In genomic region chr3:42755681-42756578, GRCh38 we compare ENCODE assay signal across 8 cellular contexts. TPM values are rescaled to one million over a fixed set of nuclear protein-coding genes. Genes with fewer than 3 reads are reported as not detected.
DNase-seq lines count a peak whose midpoint lies in the region; ATAC-seq and TF ChIP-seq lines count a peak whose summit lies in the region.

No MANE protein-coding gene starts in this region.

- H3K27ac ChIP-seq in cardiac muscle cell, result no peak overlapping the region

- intact Hi-C loops in cardiac septum (cut with DNase I), result loop anchor here (10.0 kb wide), 1 partner anchor 501 kb away; no protein-coding TSS in a partner anchor
- intact Hi-C loops in sciatic nerve (cut with DNase I), result no loop called here

- H3K36me3 ChIP-seq in cardiac muscle cell, result no peaks in the 10 kb centered on the region

- no peaks in the 10 kb centered on the region for H3K27me3 ChIP-seq in cardiac muscle cell

- TF ChIP-seq CTCF in cardiac muscle cell (IDR thresholded peaks at IDR 0.05; ENCODE audit: low read depth, low read length) (peak; percentile 64), fibroblast of mammary gland (conservative IDR thresholded peaks at IDR 0.05; ENCODE audit: control insufficient read depth, insufficient read depth, low read depth, low read length) (peak; percentile 71)

- H3K4me1 ChIP-seq in cardiac muscle cell (ENCODE audit: low read depth), result no peaks in the 10 kb centered on the region

- no peak overlapping the region for H3K4me3 ChIP-seq in cardiac muscle cell
- no peak overlapping the region for H3K4me3 ChIP-seq in fibroblast of mammary gland (ENCODE audit: control insufficient read depth, low read depth, low read length)

- H3K9me3 ChIP-seq in cardiac muscle cell (ENCODE audit: low read depth), result no peaks in the 10 kb centered on the region

- DNase-seq in cardiac muscle cell (ENCODE audit: low read depth in 1 of 2, low spot score in 1 of 2) (peak; percentile 48 to 49), cardiac septum (ENCODE audit: low spot score) (no peak), RKO (ENCODE audit: low spot score) (peak; percentile 31), fibroblast of mammary gland (ENCODE audit: low read depth) (peak; percentile 53), sciatic nerve (ENCODE audit: low spot score) (no peak), ecto neural progenitor cell (ENCODE audit: low spot score) (no peak)
- DNase-seq in stimulated activated CD4-positive, alpha-beta T cell treated with anti-CD3 and anti-CD28 coated beads, Interleukin-1b, Interleukin-23, amount 100 ng/mL, for 48 hours, result no peak

- ATAC-seq in sciatic nerve, result peak; percentile 55
- no peak for ATAC-seq in activated CD4-positive, CD25-positive, alpha-beta regulatory T cell treated with anti-CD3 and anti-CD28 coated beads, Interleukin-2, amount 50 U/mL, for 24 hours

RNA-seq across cellular contexts. Expression of gene CCDC13, which starts 17.1 kb away (rescaled TPM):
- total RNA-seq in cardiac muscle cell, result 1.5 and 3.3 TPM in 2 replicates
- 2.8 and 3.1 TPM in 2 replicates for polyA plus RNA-seq in cardiac muscle cell
- total RNA-seq in cardiac septum, result 1.1 TPM
- total RNA-seq in sciatic nerve, result 3.1 TPM

RNA-seq across cellular contexts. Expression of gene HIGD1A, which starts 48.4 kb away (rescaled TPM):
- total RNA-seq in cardiac muscle cell, result 121 and 167 TPM in 2 replicates
- polyA plus RNA-seq in cardiac muscle cell, result 352 and 445 TPM in 2 replicates
- 266 TPM for total RNA-seq in cardiac septum
- 71.4 TPM for total RNA-seq in sciatic nerve

RNA-seq across cellular contexts. Expression of gene ACKR2, which starts 53.3 kb away (rescaled TPM):
- total RNA-seq in cardiac muscle cell, result 0.15 and 0.35 TPM in 2 replicates
- 2.8 and 3.6 TPM in 2 replicates for polyA plus RNA-seq in cardiac muscle cell
- total RNA-seq in cardiac septum, result 1.5 TPM
- 19.0 TPM for total RNA-seq in sciatic nerve

RNA-seq across cellular contexts. Expression of gene HHATL, which starts 53.3 kb away (rescaled TPM):
- total RNA-seq in cardiac muscle cell (4.6 and 7.8 TPM in 2 replicates), cardiac septum (505 TPM), sciatic nerve (not detected)
- polyA plus RNA-seq in cardiac muscle cell, result 8.1 and 17.4 TPM in 2 replicates

Comparison
In these comparisons a context has a peak if more than half of its experiments do, and no peak if none do; other contexts are left out.
1. DNase-seq: peak in cardiac muscle cell (2 of 2), RKO (single experiment) and fibroblast of mammary gland (single experiment); none in cardiac septum (single experiment), sciatic nerve (single experiment), ecto neural progenitor cell (single experiment) and stimulated activated CD4-positive, alpha-beta T cell treated with anti-CD3 and anti-CD28 coated beads, Interleukin-1b, Interleukin-23, amount 100 ng/mL, for 48 hours (single experiment).